In the genomic region with DNA sequence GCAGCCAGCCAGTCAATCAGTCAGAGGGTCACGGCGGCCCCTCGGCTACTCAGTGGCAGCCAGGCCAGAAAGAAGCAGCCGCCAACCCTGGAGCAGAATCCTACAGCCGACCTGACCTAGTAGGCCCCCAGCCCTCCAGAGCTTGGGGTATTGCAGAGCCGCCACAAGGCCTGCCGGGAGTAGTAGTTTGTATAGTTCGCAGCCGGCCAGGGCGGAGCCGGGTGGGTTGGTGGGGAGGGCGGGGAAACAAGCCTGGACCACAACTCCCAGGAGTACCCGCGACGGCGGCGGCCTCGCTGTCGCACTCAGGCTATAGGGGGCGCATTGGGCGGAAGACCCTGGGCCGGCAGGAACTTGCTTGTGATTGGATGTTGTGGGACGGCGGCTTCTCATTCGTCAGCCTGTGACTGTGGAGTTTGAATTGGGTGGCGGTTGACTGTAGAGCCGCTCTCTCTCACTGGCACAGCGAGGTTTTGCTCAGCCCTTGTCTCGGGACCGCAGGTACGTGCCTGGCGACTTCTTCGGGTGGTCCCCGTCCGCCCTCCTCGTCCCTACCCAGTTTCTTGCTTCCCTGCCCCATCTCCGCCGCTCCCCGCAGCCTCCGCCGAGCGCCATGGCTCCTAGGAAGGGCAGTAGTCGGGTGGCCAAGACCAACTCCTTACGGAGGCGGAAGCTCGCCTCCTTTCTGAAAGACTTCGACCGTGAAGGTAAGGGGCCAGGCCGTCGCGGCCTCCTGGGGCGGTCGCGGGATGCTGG, we compare ENCODE assay signal across 1 cellular context.
A peak's percentile ranks its signal among the peaks of the same experiment; 100 is the strongest.
TF ChIP-seq lines count a peak whose summit lies in the region.

TSS of gene CDCA8 (plus strand) at position 439 of the 756 bp plus-strand sequence. CDS start at position 614, 175 bp downstream.

TF ChIP-seq in K562, 482 proteins besides CTCF, POLR2A, EP300 and RAD21 (continued from another document):
- TF ChIP-seq FIP1L1 (IDR thresholded peaks at IDR 0.05; ENCODE audit: low read depth, low read length, poor library complexity, severe bottlenecking) (peak; percentile 39), NRF1 (conservative IDR thresholded peaks at IDR 0.05 in 1 of 2, IDR thresholded peaks at IDR 0.05 in 1 of 2) (no peak), ARID2 (IDR thresholded peaks at IDR 0.05) (no peak), ZNF354B (CRISPR knock-in tag; IDR thresholded peaks at IDR 0.05) (no peak), ZKSCAN3 (CRISPR knock-in tag; IDR thresholded peaks at IDR 0.05) (no peak), PTRF (tag; IDR thresholded peaks at IDR 0.05) (no peak), RREB1 (CRISPR knock-in tag; IDR thresholded peaks at IDR 0.05) (no peak), NR2C2 (CRISPR knock-in tag; IDR thresholded peaks at IDR 0.05) (0 out of 2 replicates have a peak, but pooled peaks have one; percentile 55), NR2C2 (tag; IDR thresholded peaks at IDR 0.05) (peak; percentile 88), RFX5 (IDR thresholded peaks at IDR 0.05; ENCODE audit: low read depth, low read length) (no peak; the same call in 1 of the 2 replicates), SMARCB1 (IDR thresholded peaks at IDR 0.05; ENCODE audit: insufficient read length, low read depth) (no peak)
